8 cellular contexts compared by ENCODE assay signal in the genomic region with DNA sequence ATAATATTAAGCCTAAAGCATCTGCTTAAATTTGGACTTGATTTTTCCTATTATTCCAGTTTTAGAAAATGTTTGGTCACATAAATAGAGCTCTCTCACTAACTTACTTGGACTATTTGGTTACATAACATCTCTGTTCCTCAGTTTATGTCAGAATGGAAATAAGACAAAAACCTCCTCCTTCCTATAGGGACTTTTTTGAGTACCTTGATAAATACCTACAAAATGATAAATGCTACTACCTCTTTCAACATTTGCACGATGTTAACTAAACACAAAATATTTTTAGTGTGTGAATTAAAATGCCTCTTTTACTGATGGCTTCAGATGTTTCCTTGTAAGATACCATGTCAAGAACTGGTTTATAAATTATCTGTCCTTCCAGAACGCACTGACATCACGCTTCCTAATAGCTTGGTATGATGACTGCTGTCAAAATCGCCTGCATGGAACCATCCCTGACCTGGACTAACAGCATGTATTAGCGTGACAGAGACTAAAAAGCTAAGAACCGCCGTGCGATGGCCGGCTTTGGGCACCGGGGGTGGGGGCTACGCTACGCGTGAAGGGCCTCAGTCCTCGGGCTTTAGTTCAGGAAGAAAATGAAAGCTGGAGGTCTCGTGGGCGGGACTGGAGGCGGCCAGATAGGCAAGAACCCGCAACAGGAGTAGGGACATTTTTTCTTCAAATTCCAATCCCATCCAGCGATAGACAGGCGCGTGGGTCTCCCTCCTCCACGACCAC.
A peak's percentile ranks its signal among the peaks of the same experiment; 100 is the strongest.
DNase-seq lines count a peak whose midpoint lies in the region; ATAC-seq and TF ChIP-seq lines count a peak whose summit lies in the region.

No MANE protein-coding gene starts in this region.

- H3K36me3 ChIP-seq in PC-3 (ENCODE audit: low read depth, low read length) = no peaks in the 10 kb centered on the region

- H3K4me3 ChIP-seq in WI38 (ENCODE audit: low read depth, low read length) (peak overlapping the region; percentile 66), PC-3 (ENCODE audit: low read length) (no peak overlapping the region)

- H3F3A ChIP-seq in PC-3 (ENCODE audit: low read length, unreplicated experiment) = no peaks in the 10 kb centered on the region

- H2AFZ ChIP-seq in PC-3 (ENCODE audit: low read length) = no peak overlapping the region

- ATAC-seq in HG03064 (IDR thresholded peaks at IDR 0.05; ENCODE audit: low read depth, unreplicated experiment) (peak; percentile 5), Right ventricle myocardium superior (ENCODE audit: poor library complexity) (peak; percentile 49), PC-3 (no peak), HG03139 (IDR thresholded peaks at IDR 0.05; ENCODE audit: unreplicated experiment) (no peak)

- peaks cover 10% of the 10 kb centered on the region for H3K4me1 ChIP-seq in PC-3 (ENCODE audit: insufficient read depth, low read length)

- H3K27me3 ChIP-seq in PC-3 (ENCODE audit: low read length) = peaks cover 36% of the 10 kb centered on the region

- TF ChIP-seq CTCF in WI38 (IDR thresholded peaks at IDR 0.05; ENCODE audit: low read depth, low read length) = no peak
- TF ChIP-seq CTCF in PC-3 (conservative IDR thresholded peaks at IDR 0.05; ENCODE audit: low read depth, low read length) = no peak

- H3K4me2 ChIP-seq in PC-3 (ENCODE audit: low read length) = no peak overlapping the region

- no peaks in the 10 kb centered on the region for H3K9me3 ChIP-seq in PC-3 (ENCODE audit: low read length)

- no peak overlapping the region for H3K27ac ChIP-seq in PC-3 (ENCODE audit: low read length)

- no TSS peak for BruUV-seq in PC-3 (replicated peaks; lab: Mats Ljungman, UMichigan)

- POLR2A ChIA-PET in PC-3 (lab: Charles Lee; ENCODE audit: unreplicated experiment) = no interaction called here

- CTCF ChIA-PET in PC-3 (lab: Charles Lee) = no interaction called here

- DNase-seq in DMS79 treated with DMSO at 0.1 percent for 48 hours (lab: John Stamatoyannopoulos, UW) (peak; percentile 36), Right ventricle myocardium superior (peak; percentile 51), pons (ENCODE audit: low spot score) (peak; percentile 49), PC-3 (no peak), OCI-M2 (lab: John Stamatoyannopoulos, UW; ENCODE audit: unreplicated experiment) (no peak)

- intact Hi-C loops in Right ventricle myocardium superior (cut with DNase I) (no loop called here), PC-3 (cut with micrococcal nuclease) (loop anchor here (10.0 kb wide), 1 partner anchor 116 kb away; no protein-coding TSS in a partner anchor)

- H3K79me2 ChIP-seq in PC-3 (ENCODE audit: low read length) = no peaks in the 10 kb centered on the region

- H3K9me2 ChIP-seq in PC-3 (replicated peaks; ENCODE audit: low read length) = no peaks in the 10 kb centered on the region

- no peak overlapping the region for H3K9ac ChIP-seq in PC-3 (ENCODE audit: low read length)

- no peaks in the 10 kb centered on the region for H4K20me1 ChIP-seq in PC-3 (ENCODE audit: low read length)

Comparison
In these comparisons a context has a peak if more than half of its experiments do, and no peak if none do; other contexts are left out.
1. DNase-seq: peak in DMS79 treated with DMSO at 0.1 percent for 48 hours (single experiment), Right ventricle myocardium superior (single experiment) and pons (single experiment); none in PC-3 (single experiment) and OCI-M2 (single experiment).
2. ATAC-seq: peak in HG03064 (single experiment) and Right ventricle myocardium superior (single experiment); none in PC-3 (single experiment) and HG03139 (single experiment).